In genomic region chr4:122879001-122879400, GRCh38 we compare ENCODE assay signal across 17 cellular contexts.
"Had no signal": no experiment of that assay in that cellular context is flagged by ENCODE, and none has a peak within 500 bp of the region (broad histone marks: within the 10 kb centered on the region; RNA-seq: fewer than 3 reads in every experiment).

No MANE protein-coding gene starts in this region.

- H3K36me3 ChIP-seq: thyroid gland had no signal

- H3K9me3 ChIP-seq: ascending aorta, gastroesophageal sphincter, thyroid gland had no signal

- H3K4me3 Mint-ChIP-seq: activated naive CD4-positive, alpha-beta T cell treated with anti-CD3 and anti-CD28 coated beads, Interleukin-2, amount 10 ng/mL, durations not matched to agents 7 days and 5 days; naive thymus-derived CD4-positive, alpha-beta T cell had no signal

- H3K27ac ChIP-seq: ascending aorta, gastroesophageal sphincter, hepatocyte, left ventricle myocardium inferior, parathyroid adenoma, thyroid gland, VCaP had no signal

- H3K9ac ChIP-seq: parathyroid adenoma had no signal

- H3K4me1 Mint-ChIP-seq: activated naive CD4-positive, alpha-beta T cell treated with anti-CD3 and anti-CD28 coated beads, Interleukin-2, amount 10 ng/mL, durations not matched to agents 7 days and 5 days; naive thymus-derived CD4-positive, alpha-beta T cell had no signal

- H3K4me3 ChIP-seq: ascending aorta, gastroesophageal sphincter, hepatocyte, left ventricle myocardium inferior, mucosa of descending colon, thyroid gland had no signal

- ATAC-seq: gastroesophageal sphincter; mucosa of descending colon; naive thymus-derived CD4-positive, alpha-beta T cell had no signal

- H3K27ac Mint-ChIP-seq: activated naive CD4-positive, alpha-beta T cell treated with anti-CD3 and anti-CD28 coated beads, Interleukin-2, amount 10 ng/mL, durations not matched to agents 7 days and 5 days; activated T-helper 2 cell treated with anti-CD3 and anti-CD28 coated beads, Interferon-gamma antibody, Interleukin-2, Interleukin-4, amounts not matched to agents 10 μg/mL and 5 μg/mL and 100 μg/mL, durations not matched to agents 14 hours and 24 hours and 36 hours; naive thymus-derived CD4-positive, alpha-beta T cell had no signal

- H3K27me3 ChIP-seq: ascending aorta, gastroesophageal sphincter, hepatocyte, thyroid gland had no signal

- DNase-seq: activated CD4-positive, alpha-beta T cell treated with anti-CD3 and anti-CD28 coated beads for 1 hour; activated CD4-positive, alpha-beta T cell treated with anti-CD3 and anti-CD28 coated beads, Interleukin-2, amount 50 U/mL, for 48 hours; activated naive CD4-positive, alpha-beta T cell treated with anti-CD3 and anti-CD28 coated beads, Interleukin-2, amount 10 ng/mL, durations not matched to agents 7 days and 5 days; activated T-cell treated with anti-CD3 and anti-CD28 coated beads, Interleukin-2, amount 50 U/mL, for 1 hour; kidney; left ventricle myocardium inferior; mucosa of descending colon; naive thymus-derived CD4-positive, alpha-beta T cell; stimulated activated CD4-positive, alpha-beta T cell treated with anti-CD3 and anti-CD28 coated beads, Interleukin-12 subunit alpha, Interleukin-12 subunit beta, amount 100 ng/mL, for 4 hours; stimulated activated CD4-positive, alpha-beta T cell treated with anti-CD3 and anti-CD28 coated beads, Interleukin-2, amount 100 ng/mL, for 24 hours; thyroid gland had no signal

- H3K4me1 ChIP-seq: gastroesophageal sphincter, left ventricle myocardium inferior, parathyroid adenoma, thyroid gland had no signal

- H3K79me2 ChIP-seq: hepatocyte, parathyroid adenoma had no signal

- FAIRE-seq: kidney had no signal

- H2AFZ ChIP-seq: hepatocyte, parathyroid adenoma had no signal

- H3K4me2 ChIP-seq: hepatocyte had no signal
